ENCODE assay signal across 18 cellular contexts in the genomic region with DNA sequence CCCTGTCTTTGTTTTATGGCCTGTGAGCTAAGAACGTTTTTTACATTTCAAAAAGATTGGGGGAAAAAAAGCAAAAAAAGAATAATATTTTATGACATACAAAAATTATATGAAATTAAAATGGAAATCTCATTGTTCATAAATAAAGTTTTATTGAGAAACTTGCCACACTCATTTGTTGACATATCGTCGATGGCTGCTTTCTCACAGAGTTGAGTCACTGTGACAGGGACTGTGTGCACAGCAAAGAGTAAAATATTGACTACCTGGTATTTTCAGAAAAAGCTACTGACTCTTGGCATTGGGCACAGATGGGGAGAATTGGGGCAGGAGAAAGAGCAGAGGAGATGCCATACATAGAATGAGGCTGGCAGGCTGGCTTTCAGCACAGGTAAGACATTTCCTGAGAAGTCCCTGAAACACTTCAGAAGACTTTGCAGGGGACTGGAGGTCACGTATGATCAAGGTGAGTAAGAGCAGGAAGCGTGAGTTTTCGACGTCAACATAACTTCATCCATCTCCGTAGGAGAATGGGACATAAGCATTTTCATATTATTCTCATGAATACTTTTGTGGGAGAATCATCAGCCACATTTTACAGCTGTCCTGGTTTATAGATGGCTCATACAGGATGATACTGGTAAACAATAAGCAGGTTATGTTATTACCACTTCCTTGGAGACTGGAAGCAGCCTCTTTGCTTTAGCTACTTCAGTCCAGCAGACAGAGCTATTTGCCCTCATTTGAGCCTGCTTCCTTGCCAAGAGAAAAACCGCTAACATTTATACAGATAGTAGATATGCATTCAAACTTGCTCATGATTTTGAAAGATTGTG. TPM values are rescaled to one million over a fixed set of nuclear protein-coding genes. Genes with fewer than 3 reads are reported as not detected.
DNase-seq lines count a peak whose midpoint lies in the region; ATAC-seq and TF ChIP-seq lines count a peak whose summit lies in the region.
"Had no signal": no experiment of that assay in that cellular context is flagged by ENCODE, and none has a peak within 500 bp of the region (broad histone marks: within the 10 kb centered on the region; RNA-seq: fewer than 3 reads in every experiment).

No MANE protein-coding gene starts in this region.

- no peaks in the 10 kb centered on the region for H3K27me3 ChIP-seq in psoas muscle (ENCODE audit: insufficient read depth in 3 of 3, low read length in 2 of 3)
- H3K27me3 ChIP-seq: cardiac muscle cell had no signal

- no peaks in the 10 kb centered on the region for H3K36me3 ChIP-seq in psoas muscle (ENCODE audit: insufficient read depth in 1 of 2, low read depth in 1 of 2)
- H3K36me3 ChIP-seq: cardiac muscle cell had no signal

- no peak for ATAC-seq in T-cell (replicated peaks in 1 of 4)
- no peak for ATAC-seq in HG03025 (IDR thresholded peaks at IDR 0.05; ENCODE audit: low FRiP score, unreplicated experiment)
- no peak for ATAC-seq in psoas muscle
- ATAC-seq in GM19328 (IDR thresholded peaks at IDR 0.05; ENCODE audit: unreplicated experiment), result no peak
- ATAC-seq: HCT116; left ventricle myocardium superior; sciatic nerve; stimulated activated naive CD8-positive, alpha-beta T cell treated with anti-CD3 and anti-CD28 coated beads, Interleukin-15, Interleukin-2, amounts not matched to agents 100 U/mL and 50 U/mL, for 24 hours had no signal

- H3K9me3 Mint-ChIP-seq in HFFc6, result no peaks in the 10 kb centered on the region
- no peaks in the 10 kb centered on the region for H3K9me3 Mint-ChIP-seq in T-cell

- DNase-seq in AG10803 (ENCODE audit: low read depth) (peak; percentile 69), HFFc6 (peak; percentile 83), T-cell (no peak), fibroblast of villous mesenchyme (ENCODE audit: low read depth) (peak; percentile 72), psoas muscle (no peak)
- DNase-seq in activated CD4-positive, CD25-positive, alpha-beta regulatory T cell (lab: John Stamatoyannopoulos, UW), result no peak
- DNase-seq: activated naive CD4-positive, alpha-beta T cell; hypothalamus; left ventricle myocardium superior; NCI-H748 treated with DMSO at 0.1 percent for 48 hours; SHP77 treated with DMSO at 0.1 percent for 48 hours; stimulated activated naive CD8-positive, alpha-beta T cell treated with anti-CD3 and anti-CD28 coated beads, Interleukin-15, Interleukin-2, amounts not matched to agents 100 U/mL and 50 U/mL, for 24 hours had no signal

- 93% methylated on average over 9 of the region's 9 CpGs for WGBS in psoas muscle, 3 donors

- H3K9me3 ChIP-seq in psoas muscle, result no peaks in the 10 kb centered on the region

- H3K4me1 Mint-ChIP-seq in HFFc6 (ENCODE audit: low read depth) (peaks cover 48% of the 10 kb centered on the region), T-cell (peaks cover 0 to 6% (median 0%) of the 10 kb centered on the region in 3 donors)

- H3K27ac Mint-ChIP-seq in HFFc6 (peak overlapping the region; percentile 35; the same call in 1 of the 2 replicates), T-cell (peak overlapping the region; percentile 4 to 78)

- TF ChIP-seq CTCF in AG10803 (conservative IDR thresholded peaks at IDR 0.05; ENCODE audit: low read length), result no peak
- no peak for TF ChIP-seq CTCF in HFFc6 (IDR thresholded peaks at IDR 0.05)
- no peak for TF ChIP-seq CTCF in fibroblast of villous mesenchyme (IDR thresholded peaks at IDR 0.05; ENCODE audit: insufficient read depth, low read depth, low read length)
- TF ChIP-seq CTCF in psoas muscle (IDR thresholded peaks at IDR 0.05), result no peak

- no peak overlapping the region for H3K4me3 ChIP-seq in AG10803 (ENCODE audit: low read length)
- H3K4me3 ChIP-seq in fibroblast of villous mesenchyme (ENCODE audit: low read depth, low read length), result no peak overlapping the region
- H3K4me3 ChIP-seq in psoas muscle, result no peak overlapping the region
- H3K4me3 ChIP-seq: cardiac muscle cell had no signal

- CTCF ChIA-PET in T-cell (lab: Charles Lee), result interaction anchor here in 1 of 2 donors (0.6 to 1.1 kb wide), 2 partner anchors 28 to 1989 kb away, joined by 3 to 5 read pairs; no protein-coding TSS in a partner anchor

- peak overlapping the region; percentile 6; the same call in 1 of the 2 replicates for H3K4me3 Mint-ChIP-seq in HFFc6
- H3K4me3 Mint-ChIP-seq in T-cell, result no peak overlapping the region

- peaks cover 5% of the 10 kb centered on the region for H3K4me1 ChIP-seq in psoas muscle

- no peaks in the 10 kb centered on the region for H3K36me3 Mint-ChIP-seq in HFFc6 (ENCODE audit: low read depth)
- H3K36me3 Mint-ChIP-seq in T-cell, result no peaks in the 10 kb centered on the region

- intact Hi-C loops in psoas muscle (cut with DNase I), result no loop called here

- peaks cover 6% of the 10 kb centered on the region for H3K27me3 Mint-ChIP-seq in HFFc6 (ENCODE audit: insufficient read depth)
- no peaks in the 10 kb centered on the region for H3K27me3 Mint-ChIP-seq in T-cell

- POLR2A ChIA-PET in T-cell (lab: Charles Lee), result no interaction called here

- H3K27ac ChIP-seq in psoas muscle, result no peak overlapping the region
- H3K27ac ChIP-seq: C4-2B, cardiac muscle cell had no signal

RNA-seq across cellular contexts. Expression of gene PUM2, which starts 32.5 kb away (rescaled TPM):
- total RNA-seq in HFFc6 (2021; fragmentation: NEBNext Ultra II Directional; extraction: Animal tissue kit (Norgen Biotek cat#: 25700)), result 10 to 100 TPM; 60.3 to 69.0 (median 64.8) TPM
- total RNA-seq in T-cell (100 to 1,000 TPM; 128 to 154 (median 138) TPM), fibroblast of villous mesenchyme (33.5 and 56.1 TPM in 2 replicates), psoas muscle (10 to 100 TPM; 37.3 to 61.7 (median 48.6) TPM)
- polyA plus RNA-seq in psoas muscle, result 10 to 100 TPM; 13.0 to 50.5 (median 20.4) TPM

Comparison
In these comparisons a context has a peak if more than half of its experiments do, and no peak if none do; other contexts are left out.
1. DNase-seq: peak in AG10803 (single experiment), HFFc6 (single experiment) and fibroblast of villous mesenchyme (single experiment); none in T-cell (0 of 34), activated CD4-positive, CD25-positive, alpha-beta regulatory T cell (0 of 4) and psoas muscle (0 of 2).